ENCODE assay signal across 2 cellular contexts in the genomic region with DNA sequence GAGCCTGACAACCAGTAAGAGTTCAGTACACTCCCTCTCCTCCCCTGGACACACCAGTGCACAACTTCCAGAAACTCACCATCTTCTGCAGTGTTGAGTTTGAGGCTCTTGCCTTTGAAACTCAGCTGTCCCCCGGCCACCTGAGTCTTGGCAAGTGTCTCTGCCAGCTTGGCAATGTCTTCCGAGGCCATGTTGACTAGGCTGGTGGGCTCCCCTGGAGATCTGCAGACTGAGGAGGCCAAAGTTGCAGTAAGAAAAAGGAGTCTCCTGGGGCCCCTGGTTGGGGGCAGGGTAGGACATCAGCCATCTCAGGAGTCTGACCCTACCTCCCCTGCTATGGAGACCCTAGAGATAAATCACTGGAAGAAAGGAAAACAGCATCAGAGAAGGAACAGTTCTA.
TF ChIP-seq lines count a peak whose summit lies in the region.

No MANE protein-coding gene starts in this region.

TF ChIP-seq in IMR-90, 13 proteins besides CTCF, POLR2A, EP300 and RAD21:
- TF ChIP-seq RCOR1 (IDR thresholded peaks at IDR 0.05; ENCODE audit: insufficient replicate concordance, low read length) (no peak), SMC3 (IDR thresholded peaks at IDR 0.05; ENCODE audit: low read depth, low read length) (no peak), FOS (IDR thresholded peaks at IDR 0.05; ENCODE audit: low read depth, low read length) (no peak), BHLHE40 (IDR thresholded peaks at IDR 0.05; ENCODE audit: low read depth, low read length) (no peak), CEBPB (IDR thresholded peaks at IDR 0.05; ENCODE audit: low read depth, low read length) (no peak), MAZ (IDR thresholded peaks at IDR 0.05; ENCODE audit: borderline replicate concordance, low read depth, low read length) (no peak), NFE2L2 (IDR thresholded peaks at IDR 0.05; ENCODE audit: low read depth, low read length) (no peak), CHD1 (IDR thresholded peaks at IDR 0.05; ENCODE audit: low read depth, low read length) (no peak)
- TF ChIP-seq, protein P1, sequence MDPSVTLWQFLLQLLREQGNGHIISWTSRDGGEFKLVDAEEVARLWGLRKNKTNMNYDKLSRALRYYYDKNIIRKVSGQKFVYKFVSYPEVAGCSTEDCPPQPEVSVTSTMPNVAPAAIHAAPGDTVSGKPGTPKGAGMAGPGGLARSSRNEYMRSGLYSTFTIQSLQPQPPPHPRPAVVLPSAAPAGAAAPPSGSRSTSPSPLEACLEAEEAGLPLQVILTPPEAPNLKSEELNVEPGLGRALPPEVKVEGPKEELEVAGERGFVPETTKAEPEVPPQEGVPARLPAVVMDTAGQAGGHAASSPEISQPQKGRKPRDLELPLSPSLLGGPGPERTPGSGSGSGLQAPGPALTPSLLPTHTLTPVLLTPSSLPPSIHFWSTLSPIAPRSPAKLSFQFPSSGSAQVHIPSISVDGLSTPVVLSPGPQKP (IDR thresholded peaks at IDR 0.05; ENCODE audit: borderline replicate concordance, low read depth, low read length): no peak

TF ChIP-seq in H1, 55 proteins besides CTCF, POLR2A, EP300 and RAD21:
- no peak for TF ChIP-seq PHF8 (conservative IDR thresholded peaks at IDR 0.05; ENCODE audit: low read depth, low read length)
- TF ChIP-seq HDAC2 (IDR thresholded peaks at IDR 0.05; ENCODE audit: borderline replicate concordance in 1 of 2, low read depth in 2 of 2, low read length in 2 of 2): no peak
- no peak for TF ChIP-seq KDM1A (IDR thresholded peaks at IDR 0.05; ENCODE audit: borderline replicate concordance, low read length)
- TF ChIP-seq, protein P2, sequence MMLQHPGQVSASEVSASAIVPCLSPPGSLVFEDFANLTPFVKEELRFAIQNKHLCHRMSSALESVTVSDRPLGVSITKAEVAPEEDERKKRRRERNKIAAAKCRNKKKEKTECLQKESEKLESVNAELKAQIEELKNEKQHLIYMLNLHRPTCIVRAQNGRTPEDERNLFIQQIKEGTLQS (IDR thresholded peaks at IDR 0.05; ENCODE audit: insufficient read depth, low read depth, low read length): no peak
- TF ChIP-seq, protein P3, sequence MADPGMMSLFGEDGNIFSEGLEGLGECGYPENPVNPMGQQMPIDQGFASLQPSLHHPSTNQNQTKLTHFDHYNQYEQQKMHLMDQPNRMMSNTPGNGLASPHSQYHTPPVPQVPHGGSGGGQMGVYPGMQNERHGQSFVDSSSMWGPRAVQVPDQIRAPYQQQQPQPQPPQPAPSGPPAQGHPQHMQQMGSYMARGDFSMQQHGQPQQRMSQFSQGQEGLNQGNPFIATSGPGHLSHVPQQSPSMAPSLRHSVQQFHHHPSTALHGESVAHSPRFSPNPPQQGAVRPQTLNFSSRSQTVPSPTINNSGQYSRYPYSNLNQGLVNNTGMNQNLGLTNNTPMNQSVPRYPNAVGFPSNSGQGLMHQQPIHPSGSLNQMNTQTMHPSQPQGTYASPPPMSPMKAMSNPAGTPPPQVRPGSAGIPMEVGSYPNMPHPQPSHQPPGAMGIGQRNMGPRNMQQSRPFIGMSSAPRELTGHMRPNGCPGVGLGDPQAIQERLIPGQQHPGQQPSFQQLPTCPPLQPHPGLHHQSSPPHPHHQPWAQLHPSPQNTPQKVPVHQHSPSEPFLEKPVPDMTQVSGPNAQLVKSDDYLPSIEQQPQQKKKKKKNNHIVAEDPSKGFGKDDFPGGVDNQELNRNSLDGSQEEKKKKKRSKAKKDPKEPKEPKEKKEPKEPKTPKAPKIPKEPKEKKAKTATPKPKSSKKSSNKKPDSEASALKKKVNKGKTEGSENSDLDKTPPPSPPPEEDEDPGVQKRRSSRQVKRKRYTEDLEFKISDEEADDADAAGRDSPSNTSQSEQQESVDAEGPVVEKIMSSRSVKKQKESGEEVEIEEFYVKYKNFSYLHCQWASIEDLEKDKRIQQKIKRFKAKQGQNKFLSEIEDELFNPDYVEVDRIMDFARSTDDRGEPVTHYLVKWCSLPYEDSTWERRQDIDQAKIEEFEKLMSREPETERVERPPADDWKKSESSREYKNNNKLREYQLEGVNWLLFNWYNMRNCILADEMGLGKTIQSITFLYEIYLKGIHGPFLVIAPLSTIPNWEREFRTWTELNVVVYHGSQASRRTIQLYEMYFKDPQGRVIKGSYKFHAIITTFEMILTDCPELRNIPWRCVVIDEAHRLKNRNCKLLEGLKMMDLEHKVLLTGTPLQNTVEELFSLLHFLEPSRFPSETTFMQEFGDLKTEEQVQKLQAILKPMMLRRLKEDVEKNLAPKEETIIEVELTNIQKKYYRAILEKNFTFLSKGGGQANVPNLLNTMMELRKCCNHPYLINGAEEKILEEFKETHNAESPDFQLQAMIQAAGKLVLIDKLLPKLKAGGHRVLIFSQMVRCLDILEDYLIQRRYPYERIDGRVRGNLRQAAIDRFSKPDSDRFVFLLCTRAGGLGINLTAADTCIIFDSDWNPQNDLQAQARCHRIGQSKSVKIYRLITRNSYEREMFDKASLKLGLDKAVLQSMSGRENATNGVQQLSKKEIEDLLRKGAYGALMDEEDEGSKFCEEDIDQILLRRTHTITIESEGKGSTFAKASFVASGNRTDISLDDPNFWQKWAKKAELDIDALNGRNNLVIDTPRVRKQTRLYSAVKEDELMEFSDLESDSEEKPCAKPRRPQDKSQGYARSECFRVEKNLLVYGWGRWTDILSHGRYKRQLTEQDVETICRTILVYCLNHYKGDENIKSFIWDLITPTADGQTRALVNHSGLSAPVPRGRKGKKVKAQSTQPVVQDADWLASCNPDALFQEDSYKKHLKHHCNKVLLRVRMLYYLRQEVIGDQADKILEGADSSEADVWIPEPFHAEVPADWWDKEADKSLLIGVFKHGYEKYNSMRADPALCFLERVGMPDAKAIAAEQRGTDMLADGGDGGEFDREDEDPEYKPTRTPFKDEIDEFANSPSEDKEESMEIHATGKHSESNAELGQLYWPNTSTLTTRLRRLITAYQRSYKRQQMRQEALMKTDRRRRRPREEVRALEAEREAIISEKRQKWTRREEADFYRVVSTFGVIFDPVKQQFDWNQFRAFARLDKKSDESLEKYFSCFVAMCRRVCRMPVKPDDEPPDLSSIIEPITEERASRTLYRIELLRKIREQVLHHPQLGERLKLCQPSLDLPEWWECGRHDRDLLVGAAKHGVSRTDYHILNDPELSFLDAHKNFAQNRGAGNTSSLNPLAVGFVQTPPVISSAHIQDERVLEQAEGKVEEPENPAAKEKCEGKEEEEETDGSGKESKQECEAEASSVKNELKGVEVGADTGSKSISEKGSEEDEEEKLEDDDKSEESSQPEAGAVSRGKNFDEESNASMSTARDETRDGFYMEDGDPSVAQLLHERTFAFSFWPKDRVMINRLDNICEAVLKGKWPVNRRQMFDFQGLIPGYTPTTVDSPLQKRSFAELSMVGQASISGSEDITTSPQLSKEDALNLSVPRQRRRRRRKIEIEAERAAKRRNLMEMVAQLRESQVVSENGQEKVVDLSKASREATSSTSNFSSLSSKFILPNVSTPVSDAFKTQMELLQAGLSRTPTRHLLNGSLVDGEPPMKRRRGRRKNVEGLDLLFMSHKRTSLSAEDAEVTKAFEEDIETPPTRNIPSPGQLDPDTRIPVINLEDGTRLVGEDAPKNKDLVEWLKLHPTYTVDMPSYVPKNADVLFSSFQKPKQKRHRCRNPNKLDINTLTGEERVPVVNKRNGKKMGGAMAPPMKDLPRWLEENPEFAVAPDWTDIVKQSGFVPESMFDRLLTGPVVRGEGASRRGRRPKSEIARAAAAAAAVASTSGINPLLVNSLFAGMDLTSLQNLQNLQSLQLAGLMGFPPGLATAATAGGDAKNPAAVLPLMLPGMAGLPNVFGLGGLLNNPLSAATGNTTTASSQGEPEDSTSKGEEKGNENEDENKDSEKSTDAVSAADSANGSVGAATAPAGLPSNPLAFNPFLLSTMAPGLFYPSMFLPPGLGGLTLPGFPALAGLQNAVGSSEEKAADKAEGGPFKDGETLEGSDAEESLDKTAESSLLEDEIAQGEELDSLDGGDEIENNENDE (IDR thresholded peaks at IDR 0.05; ENCODE audit: insufficient replicate concordance, low read length): no peak
- no peak for TF ChIP-seq SAP30 (IDR thresholded peaks at IDR 0.05; ENCODE audit: insufficient read depth, insufficient replicate concordance, low read length)
